Comparison of ENCODE assay signal across 16 cellular contexts in the genomic region with DNA sequence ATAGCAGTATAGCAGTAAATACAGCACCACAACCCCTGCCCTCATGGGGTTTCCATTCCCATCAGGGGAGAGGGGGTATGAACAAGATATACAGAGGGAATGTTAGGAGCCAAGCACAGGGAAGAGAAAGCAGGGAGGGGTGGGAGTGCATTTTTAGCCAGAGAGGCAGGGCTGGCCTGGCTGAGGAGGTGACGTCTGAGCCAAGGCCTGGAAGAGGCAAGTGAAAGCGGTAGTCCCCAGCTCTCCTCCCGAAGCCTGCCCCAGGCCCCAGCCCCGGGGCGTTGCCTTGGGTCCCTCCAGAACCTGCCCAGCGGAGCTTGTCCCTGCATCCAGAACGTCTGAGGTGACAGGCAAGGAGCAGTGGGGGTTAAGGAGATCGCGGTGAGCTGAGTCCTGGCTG. TPM values are rescaled to one million over a fixed set of nuclear protein-coding genes. Genes with fewer than 3 reads are reported as not detected.
DNase-seq lines count a peak whose midpoint lies in the region; ATAC-seq, FAIRE-seq and TF ChIP-seq lines count a peak whose summit lies in the region.
"Had no signal": no experiment of that assay in that cellular context is flagged by ENCODE, and none has a peak within 500 bp of the region (broad histone marks: within the 10 kb centered on the region; RNA-seq: fewer than 3 reads in every experiment).

No MANE protein-coding gene starts in this region.

- no peaks in the 10 kb centered on the region for H3K9me3 Mint-ChIP-seq in Caco-2 (ENCODE audit: unreplicated experiment)

- BruUV-seq in K562 (replicated peaks; lab: Mats Ljungman, UMichigan) = no TSS peak
- BruUV-seq in Caco-2 (replicated peaks; lab: Mats Ljungman, UMichigan) = no TSS peak

- TF ChIP-seq POLR2A in K562 (conservative IDR thresholded peaks at IDR 0.05) (no peak), esophagus muscularis mucosa (IDR thresholded peaks at IDR 0.05; ENCODE audit: low read depth) (no peak)

- intact Hi-C loops in right cardiac atrium (cut with DNase I) (no loop called here), Right ventricle myocardium inferior (cut with DNase I) (no loop called here), K562 (cut with micrococcal nuclease) (no loop called here), aorta (cut with DNase I) (no loop called here), Caco-2 (cut with micrococcal nuclease; ENCODE audit: unreplicated experiment) (no loop called here), esophagus muscularis mucosa (cut with DNase I) (no loop called here)

- 0 out of 4 replicates have a peak overlapping the region, but pooled peaks of 1 of the 2 experiments have one; percentile 26 for H3K9ac ChIP-seq in K562 (ENCODE audit: insufficient read depth in 1 of 2, low read depth in 2 of 2, low read length in 2 of 2)

- peak; percentile 34 to 61 (median 58) for DNase-seq in right cardiac atrium
- DNase-seq in Right ventricle myocardium inferior (ENCODE audit: missing footprints) = no peak
- DNase-seq in K562 (ENCODE audit: extremely low read depth in 1 of 4, low spot score in 3 of 4) = no peak
- peak; percentile 47 for DNase-seq in osteoblast (ENCODE audit: insufficient read length, low spot score, missing footprints)
- DNase-seq in aorta = peak; percentile 51 to 75
- DNase-seq in NCI-H2081 (lab: John Stamatoyannopoulos, UW) = no peak
- DNase-seq in Caco-2 = no peak
- no peak for DNase-seq in esophagus muscularis mucosa (ENCODE audit: extremely low spot score)
- DNase-seq: activated CD4-positive, alpha-beta T cell treated with anti-CD3 and anti-CD28 coated beads for 1 hour; AML-193; brain microvascular endothelial cell; NCI-H774 had no signal

- no peak overlapping the region for H3K4me3 Mint-ChIP-seq in Caco-2 (ENCODE audit: unreplicated experiment)

- no peak overlapping the region for H2AFZ ChIP-seq in K562 (ENCODE audit: low read depth, low read length)
- no peak overlapping the region for H2AFZ ChIP-seq in osteoblast (ENCODE audit: low read length)

- no peak for FAIRE-seq in K562 (lab: Jason Lieb, UNC)
- FAIRE-seq: RCC 7860 had no signal

- no peaks in the 10 kb centered on the region for H4K20me1 ChIP-seq in K562 (replicated peaks; ENCODE audit: control insufficient read depth, insufficient read depth, low read length)
- H4K20me1 ChIP-seq in osteoblast (ENCODE audit: insufficient read depth, low read length) = no peaks in the 10 kb centered on the region

- POLR2A ChIA-PET in K562 (lab: Yijun Ruan, JAX) (no interaction called here), Caco-2 (lab: Charles Lee) (no interaction called here)

- H3K27me3 ChIP-seq in right cardiac atrium (ENCODE audit: control insufficient read depth, insufficient read depth) (no peaks in the 10 kb centered on the region), K562 (ENCODE audit: control insufficient read depth in 2 of 2, insufficient read depth in 2 of 2, low read length in 2 of 2) (no peaks in the 10 kb centered on the region), osteoblast (ENCODE audit: insufficient read depth, low read length) (no peaks in the 10 kb centered on the region), aorta (ENCODE audit: control insufficient read depth in 1 of 2, insufficient read depth in 2 of 2, low read length in 1 of 2) (no peaks in the 10 kb centered on the region), Caco-2 (replicated peaks; ENCODE audit: control insufficient read depth, insufficient read depth, low read length) (no peaks in the 10 kb centered on the region), esophagus muscularis mucosa (no peaks in the 10 kb centered on the region)
- H3K27me3 ChIP-seq: brain microvascular endothelial cell, dorsolateral prefrontal cortex, neutrophil had no signal

- no peaks in the 10 kb centered on the region for H3K9me1 ChIP-seq in K562 (ENCODE audit: control insufficient read depth, insufficient read depth, low read length)

- no peaks in the 10 kb centered on the region for H3K4me1 ChIP-seq in right cardiac atrium (ENCODE audit: control insufficient read depth, insufficient read depth, low read length)
- peaks cover 11 to 48% of the 10 kb centered on the region in 2 experiments for H3K4me1 ChIP-seq in K562 (replicated peaks in 1 of 2; ENCODE audit: control insufficient read depth in 2 of 2, insufficient read depth in 2 of 2, low read length in 2 of 2)
- peaks cover 9% of the 10 kb centered on the region for H3K4me1 ChIP-seq in osteoblast (ENCODE audit: insufficient read depth, low read length)
- no peaks in the 10 kb centered on the region for H3K4me1 ChIP-seq in aorta (ENCODE audit: control insufficient read depth in 1 of 2, insufficient read depth in 2 of 2, low read length in 2 of 2)
- peaks cover 8% of the 10 kb centered on the region for H3K4me1 ChIP-seq in Caco-2
- H3K4me1 ChIP-seq in esophagus muscularis mucosa = peaks cover 5 to 34% (median 17%) of the 10 kb centered on the region in 4 donors

- H3K9me3 ChIP-seq in right cardiac atrium (ENCODE audit: control insufficient read depth, low read length) (no peaks in the 10 kb centered on the region), K562 (replicated peaks; ENCODE audit: control insufficient read depth, insufficient read depth, low read depth, low read length) (no peaks in the 10 kb centered on the region), osteoblast (ENCODE audit: low read depth, low read length) (no peaks in the 10 kb centered on the region), aorta (ENCODE audit: control insufficient read depth, low read length) (no peaks in the 10 kb centered on the region), Caco-2 (no peaks in the 10 kb centered on the region), esophagus muscularis mucosa (no peaks in the 10 kb centered on the region)
- H3K9me3 ChIP-seq: neutrophil had no signal

- H3K36me3 ChIP-seq in K562 (ENCODE audit: control insufficient read depth, insufficient read depth, low read length) = no peaks in the 10 kb centered on the region
- no peaks in the 10 kb centered on the region for H3K36me3 ChIP-seq in osteoblast (ENCODE audit: insufficient read depth, low read length)
- H3K36me3 ChIP-seq in aorta (ENCODE audit: control insufficient read depth in 1 of 2, insufficient read depth in 2 of 2, low read length in 1 of 2) = no peaks in the 10 kb centered on the region
- H3K36me3 ChIP-seq in Caco-2 (ENCODE audit: control insufficient read depth, insufficient read depth, low read length) = no peaks in the 10 kb centered on the region
- no peaks in the 10 kb centered on the region for H3K36me3 ChIP-seq in esophagus muscularis mucosa
- H3K36me3 ChIP-seq: brain microvascular endothelial cell, neutrophil had no signal

- H3K79me2 ChIP-seq in K562 (ENCODE audit: control insufficient read depth, insufficient read depth, low read length) = no peaks in the 10 kb centered on the region
- no peaks in the 10 kb centered on the region for H3K79me2 ChIP-seq in osteoblast (ENCODE audit: insufficient read depth, low read length)

- TF ChIP-seq RAD21 in K562 (CRISPR knock-in tag; conservative IDR thresholded peaks at IDR 0.05 in 1 of 2, IDR thresholded peaks at IDR 0.05 in 1 of 2) = no peak

- H3K4me2 ChIP-seq in K562 (ENCODE audit: insufficient read depth, low read length) = no peak overlapping the region
- no peak overlapping the region for H3K4me2 ChIP-seq in osteoblast (ENCODE audit: insufficient read depth, low read length)

- TF ChIP-seq CTCF in K562 (IDR thresholded peaks at IDR 0.05 in 2 of 3, conservative IDR thresholded peaks at IDR 0.05 in 1 of 3; ENCODE audit: insufficient read depth in 2 of 3, low read depth in 1 of 3, low read length in 3 of 3) (no peak), osteoblast (IDR thresholded peaks at IDR 0.05; ENCODE audit: extremely low read depth, low read depth, low read length) (no peak), Caco-2 (IDR thresholded peaks at IDR 0.05; ENCODE audit: insufficient read depth in 1 of 2, low read depth in 1 of 2, low read length in 1 of 2, severe bottlenecking in 1 of 2, unreplicated experiment in 1 of 2) (no peak), esophagus muscularis mucosa (IDR thresholded peaks at IDR 0.05) (no peak)

- peaks cover 7% of the 10 kb centered on the region for H3K4me1 Mint-ChIP-seq in Caco-2 (ENCODE audit: low read depth, unreplicated experiment)

- ATAC-seq in right cardiac atrium (peak in 1 of 2 donors; percentile 9), Right ventricle myocardium inferior (no peak), K562 (no peak), aorta (ENCODE audit: low FRiP score) (peak; percentile 8)

- TF ChIP-seq EP300 in K562 (IDR thresholded peaks at IDR 0.05; ENCODE audit: low read length) (no peak), esophagus muscularis mucosa (IDR thresholded peaks at IDR 0.05) (no peak)

- H3K27me3 Mint-ChIP-seq in Caco-2 (ENCODE audit: insufficient read depth, unreplicated experiment) = no peaks in the 10 kb centered on the region

- H3K4me3 ChIP-seq in right cardiac atrium (ENCODE audit: low read length) = no peak overlapping the region
- no peak overlapping the region for H3K4me3 ChIP-seq in K562
- no peak overlapping the region for H3K4me3 ChIP-seq in osteoblast (ENCODE audit: insufficient read depth, low read length)
- H3K4me3 ChIP-seq in aorta (ENCODE audit: low read length in 2 of 2) = no peak overlapping the region
- no peak overlapping the region for H3K4me3 ChIP-seq in Caco-2 (ENCODE audit: low read depth, low read length)
- H3K4me3 ChIP-seq in esophagus muscularis mucosa = no peak overlapping the region
- H3K4me3 ChIP-seq: dorsolateral prefrontal cortex, lung had no signal

- CTCF ChIA-PET in K562 (lab: Yijun Ruan, JAX; ENCODE audit: low intra/inter-chr PET ratio) (no interaction called here), Caco-2 (lab: Charles Lee) (no interaction called here)

- H3K27ac Mint-ChIP-seq in Caco-2 (ENCODE audit: unreplicated experiment) = no peak overlapping the region

- in situ Hi-C loops in K562 (cut with MboI) = no loop called here

- H3K27ac ChIP-seq in right cardiac atrium (ENCODE audit: low read length) = no peak overlapping the region
- H3K27ac ChIP-seq in K562 (ENCODE audit: extremely low read depth, low read depth, low read length) = no peak overlapping the region
- no peak overlapping the region for H3K27ac ChIP-seq in osteoblast (ENCODE audit: low read depth, low read length)
- H3K27ac ChIP-seq in aorta (ENCODE audit: low read depth in 1 of 2, low read length in 2 of 2) = no peak overlapping the region
- no peak overlapping the region for H3K27ac ChIP-seq in esophagus muscularis mucosa (replicated peaks in 1 of 4)
- H3K27ac ChIP-seq: brain microvascular endothelial cell, dorsolateral prefrontal cortex, neutrophil had no signal

- 70% methylated on average over 9 of the region's 9 CpGs for WGBS in right cardiac atrium
- WGBS in K562 (ENCODE audit: insufficient coverage, low coverage, missing lambda C conversion rate) = 68% methylated on average over 8 of the region's 9 CpGs
- WGBS in aorta, 2 donors = 62 to 63% methylated on average over 9 of the region's 9 CpGs
- 79% methylated on average over 9 of the region's 9 CpGs for WGBS in esophagus muscularis mucosa

- H3K36me3 Mint-ChIP-seq in Caco-2 (ENCODE audit: insufficient read depth, unreplicated experiment) = no peaks in the 10 kb centered on the region

RNA-seq across cellular contexts. Expression of gene FOSL2, which starts 45.1 kb away (rescaled TPM):
- total RNA-seq in right cardiac atrium = 100 to 1,000 TPM in 1 of 4 donors, 10 to 100 TPM in 3; 38.9 to 128 (median 56.6) TPM
- polyA plus RNA-seq in right cardiac atrium = 46.4 TPM
- total RNA-seq in Right ventricle myocardium inferior = 48.5 TPM
- total RNA-seq in K562 (2011; cell fraction: chromatin; rRNA removed; ENCODE audit: low replicate concordance) = 0.77 and 2.2 TPM in 2 replicates
- 1.4 and 1.5 TPM in 2 replicates for total RNA-seq in K562 (2011; cell fraction: nucleolus; rRNA removed)
- total RNA-seq in K562 (2011; cell fraction: nucleoplasm; rRNA removed) = 0.99 and 1.5 TPM in 2 replicates
- total RNA-seq in K562 (2014; rRNA removed) = 0.86 and 1.4 TPM in 2 replicates
- 0.45 and 0.51 TPM in 2 replicates for total RNA-seq in K562 (2014; rRNA removed; fragmentation: Illumina TruSeq; extraction: Trizol)
- total RNA-seq in K562 (2015; rRNA removed; fragmentation: Illumina TruSeq; extraction: Trizol) = 1.4 and 1.6 TPM in 2 replicates
- total RNA-seq in K562 (2021) = 2.9 and 3.1 TPM in 2 replicates
- 0.31 and 0.57 TPM in 2 replicates for polyA plus RNA-seq in K562 (2011; rRNA removed)
- polyA plus RNA-seq in K562 (2011; cell fraction: cytosol; rRNA removed) = 0.34 and 0.51 TPM in 2 replicates
- 0.77 and 1.00 TPM in 2 replicates for polyA plus RNA-seq in K562 (2011; cell fraction: nucleus; rRNA removed)
- 2.4 and 4.6 TPM in 2 replicates for polyA plus RNA-seq in K562 (2012)
- polyA plus RNA-seq in K562 (2014; fragmentation: Illumina TruSeq; extraction: Trizol) = 0.80 and 0.86 TPM in 2 replicates
- polyA plus RNA-seq in K562 (2014; fragmentation: Nextera tagmentation; extraction: Ambion mirVana) = under 1 TPM; 0.04 to 0.07 TPM
- polyA plus RNA-seq in K562 (2014; rRNA removed) = 0.88 and 0.91 TPM in 2 replicates
- 0.35 and 0.51 TPM in 2 replicates for polyA minus RNA-seq in K562 (2011; rRNA and poly(A)+ RNA removed)
- polyA minus RNA-seq in K562 (2011; cell fraction: cytosol; rRNA and poly(A)+ RNA removed) = 0.76 and 1.3 TPM in 2 replicates
- 1.1 and 1.4 TPM in 2 replicates for polyA minus RNA-seq in K562 (2011; cell fraction: nucleus; rRNA and poly(A)+ RNA removed)
- total RNA-seq in osteoblast = 64.5 and 86.9 TPM in 2 replicates
- 100 to 1,000 TPM; 184 to 260 TPM for total RNA-seq in aorta
- 10 to 100 TPM; 20.0 to 33.2 TPM for polyA plus RNA-seq in aorta
- 64.6 and 70.7 TPM in 2 replicates for total RNA-seq in Caco-2 (2022)
- total RNA-seq in esophagus muscularis mucosa = 100 to 1,000 TPM in 3 of 4 donors, 10 to 100 TPM in 1; 68.9 to 332 (median 176) TPM

Comparison
In these comparisons a context has a peak if more than half of its experiments do, and no peak if none do; other contexts are left out.
1. DNase-seq: peak in right cardiac atrium (3 of 3), osteoblast (single experiment) and aorta (2 of 2); none in Right ventricle myocardium inferior (single experiment), K562 (0 of 4), NCI-H2081 (0 of 2), Caco-2 (0 of 2) and esophagus muscularis mucosa (single experiment).
2. RNA of gene FOSL2, which starts 45.1 kb away (total RNA-seq): 184 to 260 TPM in aorta, 68.9 to 332 TPM in esophagus muscularis mucosa, 64.5 to 86.9 TPM in osteoblast, 38.9 to 128 TPM in right cardiac atrium, 64.6 to 70.7 TPM in Caco-2 and 48.5 TPM in Right ventricle myocardium inferior (single experiment); 0.45 to 3.1 TPM in K562; every median in the first group is over 4 times any median in the second.